In genomic region chr18:6729247-6730091, GRCh38 we compare ENCODE assay signal across 1 cellular context.
TF ChIP-seq lines count a peak whose summit lies in the region.

A gene with protein sequence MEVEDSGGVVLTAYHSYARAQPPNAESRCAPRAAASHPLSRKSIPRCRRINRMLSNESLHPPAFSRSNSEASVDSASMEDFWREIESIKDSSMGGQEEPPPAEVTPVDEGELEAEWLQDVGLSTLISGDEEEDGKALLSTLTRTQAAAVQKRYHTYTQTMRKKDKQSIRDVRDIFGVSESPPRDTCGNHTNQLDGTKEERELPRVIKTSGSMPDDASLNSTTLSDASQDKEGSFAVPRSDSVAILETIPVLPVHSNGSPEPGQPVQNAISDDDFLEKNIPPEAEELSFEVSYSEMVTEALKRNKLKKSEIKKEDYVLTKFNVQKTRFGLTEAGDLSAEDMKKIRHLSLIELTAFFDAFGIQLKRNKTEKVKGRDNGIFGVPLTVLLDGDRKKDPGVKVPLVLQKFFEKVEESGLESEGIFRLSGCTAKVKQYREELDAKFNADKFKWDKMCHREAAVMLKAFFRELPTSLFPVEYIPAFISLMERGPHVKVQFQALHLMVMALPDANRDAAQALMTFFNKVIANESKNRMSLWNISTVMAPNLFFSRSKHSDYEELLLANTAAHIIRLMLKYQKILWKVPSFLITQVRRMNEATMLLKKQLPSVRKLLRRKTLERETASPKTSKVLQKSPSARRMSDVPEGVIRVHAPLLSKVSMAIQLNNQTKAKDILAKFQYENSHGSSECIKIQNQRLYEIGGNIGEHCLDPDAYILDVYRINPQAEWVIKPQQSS (plus strand): TSS chr18:6729716. CDS start chr18:6729822, 106 bp downstream.

TF ChIP-seq in HEK293, 187 proteins besides CTCF, POLR2A, EP300 and RAD21 (continued from another document and continues in another):
- TF ChIP-seq, protein P1, sequence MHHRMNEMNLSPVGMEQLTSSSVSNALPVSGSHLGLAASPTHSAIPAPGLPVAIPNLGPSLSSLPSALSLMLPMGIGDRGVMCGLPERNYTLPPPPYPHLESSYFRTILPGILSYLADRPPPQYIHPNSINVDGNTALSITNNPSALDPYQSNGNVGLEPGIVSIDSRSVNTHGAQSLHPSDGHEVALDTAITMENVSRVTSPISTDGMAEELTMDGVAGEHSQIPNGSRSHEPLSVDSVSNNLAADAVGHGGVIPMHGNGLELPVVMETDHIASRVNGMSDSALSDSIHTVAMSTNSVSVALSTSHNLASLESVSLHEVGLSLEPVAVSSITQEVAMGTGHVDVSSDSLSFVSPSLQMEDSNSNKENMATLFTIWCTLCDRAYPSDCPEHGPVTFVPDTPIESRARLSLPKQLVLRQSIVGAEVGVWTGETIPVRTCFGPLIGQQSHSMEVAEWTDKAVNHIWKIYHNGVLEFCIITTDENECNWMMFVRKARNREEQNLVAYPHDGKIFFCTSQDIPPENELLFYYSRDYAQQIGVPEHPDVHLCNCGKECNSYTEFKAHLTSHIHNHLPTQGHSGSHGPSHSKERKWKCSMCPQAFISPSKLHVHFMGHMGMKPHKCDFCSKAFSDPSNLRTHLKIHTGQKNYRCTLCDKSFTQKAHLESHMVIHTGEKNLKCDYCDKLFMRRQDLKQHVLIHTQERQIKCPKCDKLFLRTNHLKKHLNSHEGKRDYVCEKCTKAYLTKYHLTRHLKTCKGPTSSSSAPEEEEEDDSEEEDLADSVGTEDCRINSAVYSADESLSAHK (tag by site-specific recombination; IDR thresholded peaks at IDR 0.05), result peak; percentile 87
- TF ChIP-seq ZNF24 (tag by site-specific recombination; IDR thresholded peaks at IDR 0.05) (peak; percentile 88), PBX3 (CRISPR knock-in tag; IDR thresholded peaks at IDR 0.05) (peak; percentile 86), GLIS1 (tag by site-specific recombination; IDR thresholded peaks at IDR 0.05) (peak; percentile 67), ZSCAN16 (tag by site-specific recombination; IDR thresholded peaks at IDR 0.05) (0 out of 2 replicates have a peak, but pooled peaks have one; percentile 65), ZBTB8A (tag by site-specific recombination; IDR thresholded peaks at IDR 0.05) (peak; percentile 98), KLF7 (tag by site-specific recombination; IDR thresholded peaks at IDR 0.05; ENCODE audit: borderline replicate concordance) (peak; percentile 92), ZNF521 (tag by site-specific recombination; IDR thresholded peaks at IDR 0.05) (no peak), ZIC2 (tag by site-specific recombination; IDR thresholded peaks at IDR 0.05) (peak; percentile 85), ZSCAN5A (tag by site-specific recombination; IDR thresholded peaks at IDR 0.05) (peak; percentile 98), ZFP37 (tag by site-specific recombination; IDR thresholded peaks at IDR 0.05) (0 out of 2 replicates have a peak, but pooled peaks have one; percentile 40), ZNF501 (tag by site-specific recombination; IDR thresholded peaks at IDR 0.05) (peak; percentile 72; the same call in 1 of the 2 replicates), GLI4 (tag by site-specific recombination; IDR thresholded peaks at IDR 0.05) (peak; percentile 99), KLF1 (tag by site-specific recombination; IDR thresholded peaks at IDR 0.05) (peak; percentile 92), ZNF2 (tag by site-specific recombination; IDR thresholded peaks at IDR 0.05) (peak; percentile 97), ZXDB (tag by site-specific recombination; IDR thresholded peaks at IDR 0.05) (peak; percentile 91), ZNF621 (tag by site-specific recombination; IDR thresholded peaks at IDR 0.05) (no peak), ZBTB17 (tag by site-specific recombination; IDR thresholded peaks at IDR 0.05) (peak; percentile 71), KLF10 (tag by site-specific recombination; IDR thresholded peaks at IDR 0.05) (0 out of 2 replicates have a peak, but pooled peaks have one; percentile 57), ZBTB10 (tag by site-specific recombination; IDR thresholded peaks at IDR 0.05) (peak; percentile 48; the same call in 1 of the 2 replicates), ZSCAN23 (tag by site-specific recombination; IDR thresholded peaks at IDR 0.05) (0 out of 2 replicates have a peak, but pooled peaks have one; percentile 67), WT1 (tag by site-specific recombination; IDR thresholded peaks at IDR 0.05) (peak; percentile 42; the same call in 1 of the 2 replicates), ZNF658 (tag by site-specific recombination; IDR thresholded peaks at IDR 0.05) (0 out of 2 replicates have a peak, but pooled peaks have one; percentile 73)
- TF ChIP-seq, protein P2, sequence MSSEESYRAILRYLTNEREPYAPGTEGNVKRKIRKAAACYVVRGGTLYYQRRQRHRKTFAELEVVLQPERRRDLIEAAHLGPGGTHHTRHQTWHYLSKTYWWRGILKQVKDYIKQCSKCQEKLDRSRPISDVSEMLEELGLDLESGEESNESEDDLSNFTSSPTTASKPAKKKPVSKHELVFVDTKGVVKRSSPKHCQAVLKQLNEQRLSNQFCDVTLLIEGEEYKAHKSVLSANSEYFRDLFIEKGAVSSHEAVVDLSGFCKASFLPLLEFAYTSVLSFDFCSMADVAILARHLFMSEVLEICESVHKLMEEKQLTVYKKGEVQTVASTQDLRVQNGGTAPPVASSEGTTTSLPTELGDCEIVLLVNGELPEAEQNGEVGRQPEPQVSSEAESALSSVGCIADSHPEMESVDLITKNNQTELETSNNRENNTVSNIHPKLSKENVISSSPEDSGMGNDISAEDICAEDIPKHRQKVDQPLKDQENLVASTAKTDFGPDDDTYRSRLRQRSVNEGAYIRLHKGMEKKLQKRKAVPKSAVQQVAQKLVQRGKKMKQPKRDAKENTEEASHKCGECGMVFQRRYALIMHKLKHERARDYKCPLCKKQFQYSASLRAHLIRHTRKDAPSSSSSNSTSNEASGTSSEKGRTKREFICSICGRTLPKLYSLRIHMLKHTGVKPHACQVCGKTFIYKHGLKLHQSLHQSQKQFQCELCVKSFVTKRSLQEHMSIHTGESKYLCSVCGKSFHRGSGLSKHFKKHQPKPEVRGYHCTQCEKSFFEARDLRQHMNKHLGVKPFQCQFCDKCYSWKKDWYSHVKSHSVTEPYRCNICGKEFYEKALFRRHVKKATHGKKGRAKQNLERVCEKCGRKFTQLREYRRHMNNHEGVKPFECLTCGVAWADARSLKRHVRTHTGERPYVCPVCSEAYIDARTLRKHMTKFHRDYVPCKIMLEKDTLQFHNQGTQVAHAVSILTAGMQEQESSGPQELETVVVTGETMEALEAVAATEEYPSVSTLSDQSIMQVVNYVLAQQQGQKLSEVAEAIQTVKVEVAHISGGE (tag by site-specific recombination; conservative IDR thresholded peaks at IDR 0.05; ENCODE audit: low read depth), result 0 out of 2 replicates have a peak, but pooled peaks have one; percentile 11
- TF ChIP-seq, protein P3, sequence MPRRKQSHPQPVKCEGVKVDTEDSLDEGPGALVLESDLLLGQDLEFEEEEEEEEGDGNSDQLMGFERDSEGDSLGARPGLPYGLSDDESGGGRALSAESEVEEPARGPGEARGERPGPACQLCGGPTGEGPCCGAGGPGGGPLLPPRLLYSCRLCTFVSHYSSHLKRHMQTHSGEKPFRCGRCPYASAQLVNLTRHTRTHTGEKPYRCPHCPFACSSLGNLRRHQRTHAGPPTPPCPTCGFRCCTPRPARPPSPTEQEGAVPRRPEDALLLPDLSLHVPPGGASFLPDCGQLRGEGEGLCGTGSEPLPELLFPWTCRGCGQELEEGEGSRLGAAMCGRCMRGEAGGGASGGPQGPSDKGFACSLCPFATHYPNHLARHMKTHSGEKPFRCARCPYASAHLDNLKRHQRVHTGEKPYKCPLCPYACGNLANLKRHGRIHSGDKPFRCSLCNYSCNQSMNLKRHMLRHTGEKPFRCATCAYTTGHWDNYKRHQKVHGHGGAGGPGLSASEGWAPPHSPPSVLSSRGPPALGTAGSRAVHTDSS (tag by site-specific recombination; IDR thresholded peaks at IDR 0.05), result no peak
- TF ChIP-seq, protein P4, sequence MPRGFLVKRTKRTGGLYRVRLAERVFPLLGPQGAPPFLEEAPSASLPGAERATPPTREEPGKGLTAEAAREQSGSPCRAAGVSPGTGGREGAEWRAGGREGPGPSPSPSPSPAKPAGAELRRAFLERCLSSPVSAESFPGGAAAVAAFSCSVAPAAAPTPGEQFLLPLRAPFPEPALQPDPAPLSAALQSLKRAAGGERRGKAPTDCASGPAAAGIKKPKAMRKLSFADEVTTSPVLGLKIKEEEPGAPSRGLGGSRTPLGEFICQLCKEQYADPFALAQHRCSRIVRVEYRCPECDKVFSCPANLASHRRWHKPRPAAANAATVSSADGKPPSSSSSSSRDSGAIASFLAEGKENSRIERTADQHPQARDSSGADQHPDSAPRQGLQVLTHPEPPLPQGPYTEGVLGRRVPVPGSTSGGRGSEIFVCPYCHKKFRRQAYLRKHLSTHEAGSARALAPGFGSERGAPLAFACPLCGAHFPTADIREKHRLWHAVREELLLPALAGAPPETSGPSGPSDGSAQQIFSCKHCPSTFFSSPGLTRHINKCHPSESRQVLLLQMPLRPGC (tag by site-specific recombination; IDR thresholded peaks at IDR 0.05), result peak; percentile 88
- TF ChIP-seq, protein P5, sequence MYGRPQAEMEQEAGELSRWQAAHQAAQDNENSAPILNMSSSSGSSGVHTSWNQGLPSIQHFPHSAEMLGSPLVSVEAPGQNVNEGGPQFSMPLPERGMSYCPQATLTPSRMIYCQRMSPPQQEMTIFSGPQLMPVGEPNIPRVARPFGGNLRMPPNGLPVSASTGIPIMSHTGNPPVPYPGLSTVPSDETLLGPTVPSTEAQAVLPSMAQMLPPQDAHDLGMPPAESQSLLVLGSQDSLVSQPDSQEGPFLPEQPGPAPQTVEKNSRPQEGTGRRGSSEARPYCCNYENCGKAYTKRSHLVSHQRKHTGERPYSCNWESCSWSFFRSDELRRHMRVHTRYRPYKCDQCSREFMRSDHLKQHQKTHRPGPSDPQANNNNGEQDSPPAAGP (tag by site-specific recombination; IDR thresholded peaks at IDR 0.05), result peak; percentile 96
- TF ChIP-seq, protein P6, sequence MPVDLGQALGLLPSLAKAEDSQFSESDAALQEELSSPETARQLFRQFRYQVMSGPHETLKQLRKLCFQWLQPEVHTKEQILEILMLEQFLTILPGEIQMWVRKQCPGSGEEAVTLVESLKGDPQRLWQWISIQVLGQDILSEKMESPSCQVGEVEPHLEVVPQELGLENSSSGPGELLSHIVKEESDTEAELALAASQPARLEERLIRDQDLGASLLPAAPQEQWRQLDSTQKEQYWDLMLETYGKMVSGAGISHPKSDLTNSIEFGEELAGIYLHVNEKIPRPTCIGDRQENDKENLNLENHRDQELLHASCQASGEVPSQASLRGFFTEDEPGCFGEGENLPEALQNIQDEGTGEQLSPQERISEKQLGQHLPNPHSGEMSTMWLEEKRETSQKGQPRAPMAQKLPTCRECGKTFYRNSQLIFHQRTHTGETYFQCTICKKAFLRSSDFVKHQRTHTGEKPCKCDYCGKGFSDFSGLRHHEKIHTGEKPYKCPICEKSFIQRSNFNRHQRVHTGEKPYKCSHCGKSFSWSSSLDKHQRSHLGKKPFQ (tag by site-specific recombination; IDR thresholded peaks at IDR 0.05), result peak; percentile 98
- TF ChIP-seq, protein P7, sequence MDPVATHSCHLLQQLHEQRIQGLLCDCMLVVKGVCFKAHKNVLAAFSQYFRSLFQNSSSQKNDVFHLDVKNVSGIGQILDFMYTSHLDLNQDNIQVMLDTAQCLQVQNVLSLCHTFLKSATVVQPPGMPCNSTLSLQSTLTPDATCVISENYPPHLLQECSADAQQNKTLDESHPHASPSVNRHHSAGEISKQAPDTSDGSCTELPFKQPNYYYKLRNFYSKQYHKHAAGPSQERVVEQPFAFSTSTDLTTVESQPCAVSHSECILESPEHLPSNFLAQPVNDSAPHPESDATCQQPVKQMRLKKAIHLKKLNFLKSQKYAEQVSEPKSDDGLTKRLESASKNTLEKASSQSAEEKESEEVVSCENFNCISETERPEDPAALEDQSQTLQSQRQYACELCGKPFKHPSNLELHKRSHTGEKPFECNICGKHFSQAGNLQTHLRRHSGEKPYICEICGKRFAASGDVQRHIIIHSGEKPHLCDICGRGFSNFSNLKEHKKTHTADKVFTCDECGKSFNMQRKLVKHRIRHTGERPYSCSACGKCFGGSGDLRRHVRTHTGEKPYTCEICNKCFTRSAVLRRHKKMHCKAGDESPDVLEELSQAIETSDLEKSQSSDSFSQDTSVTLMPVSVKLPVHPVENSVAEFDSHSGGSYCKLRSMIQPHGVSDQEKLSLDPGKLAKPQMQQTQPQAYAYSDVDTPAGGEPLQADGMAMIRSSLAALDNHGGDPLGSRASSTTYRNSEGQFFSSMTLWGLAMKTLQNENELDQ (tag by site-specific recombination; IDR thresholded peaks at IDR 0.05; ENCODE audit: low read depth), result no peak
